Comparison of ENCODE assay signal across 20 cellular contexts in the genomic region with DNA sequence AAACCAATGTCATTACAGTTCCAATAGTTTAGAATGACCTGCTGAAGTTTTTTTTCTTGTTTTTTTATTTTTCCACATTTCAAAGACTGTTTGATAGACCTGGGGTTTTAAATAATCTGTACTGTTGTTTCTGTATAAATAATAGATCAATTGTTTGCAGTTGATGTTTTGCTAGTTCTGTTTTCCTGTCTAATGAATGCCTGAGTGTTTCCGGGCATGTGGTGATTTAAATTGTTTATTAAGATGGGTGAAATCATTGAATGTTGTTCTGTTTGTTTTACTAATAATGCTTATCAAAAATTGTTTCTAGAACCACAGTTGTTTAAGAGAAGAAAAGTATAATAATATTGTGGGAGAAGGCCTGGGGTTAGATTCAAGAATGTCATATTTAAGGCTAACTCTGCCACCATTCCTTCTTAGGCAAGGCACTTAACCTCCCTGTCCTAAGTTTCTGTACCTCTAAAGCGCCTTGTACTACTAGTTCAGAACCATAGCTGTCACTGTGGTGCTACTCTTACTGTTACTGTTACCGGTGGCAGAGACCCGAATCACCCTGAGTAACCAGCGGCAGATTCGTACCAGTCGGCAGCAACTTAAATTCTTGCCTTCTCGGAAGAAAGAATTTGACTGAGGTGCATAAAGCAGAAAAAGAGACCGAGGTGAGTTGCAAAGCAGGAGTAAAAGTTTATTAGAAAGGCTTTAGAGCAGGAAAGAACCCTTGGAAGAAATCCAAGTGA.
"Had no signal": no experiment of that assay in that cellular context is flagged by ENCODE, and none has a peak within 500 bp of the region (broad histone marks: within the 10 kb centered on the region; RNA-seq: fewer than 3 reads in every experiment).

No MANE protein-coding gene starts in this region.

- H3K9me3 Mint-ChIP-seq: activated naive CD4-positive, alpha-beta T cell treated with anti-CD3 and anti-CD28 coated beads, Interleukin-2, amount 50 U/mL, for 24 hours; nephron had no signal

- H3K27me3 Mint-ChIP-seq: activated naive CD4-positive, alpha-beta T cell treated with anti-CD3 and anti-CD28 coated beads, Interleukin-2, amount 50 U/mL, for 24 hours; central memory CD8-positive, alpha-beta T cell; stimulated activated naive CD8-positive, alpha-beta T cell treated with anti-CD3 and anti-CD28 coated beads, Interleukin-15, Interleukin-2, amounts not matched to agents 100 ng/mL and 50 ng/mL, for 24 hours had no signal

- ATAC-seq: activated CD8-positive, alpha-beta T cell treated with anti-CD3 and anti-CD28 coated beads, Interleukin-2, amount 10 ng/mL, durations not matched to agents 7 days and 5 days; gastroesophageal sphincter; heart left ventricle; left lung; pancreas; right cardiac atrium had no signal

- H3K36me3 Mint-ChIP-seq: activated naive CD4-positive, alpha-beta T cell treated with anti-CD3 and anti-CD28 coated beads, Interleukin-2, amount 50 U/mL, for 24 hours had no signal

- DNase-seq: activated CD4-positive, alpha-beta T cell treated with anti-CD3 and anti-CD28 coated beads, Interleukin-2, amount 50 U/mL, for 1 hour; activated CD4-positive, CD25-positive, alpha-beta regulatory T cell treated with anti-CD3 and anti-CD28 coated beads, Interleukin-2, amount 50 U/mL, for 72 hours; activated CD8-positive, alpha-beta T cell treated with anti-CD3 and anti-CD28 coated beads, Interleukin-2, amount 10 ng/mL, durations not matched to agents 7 days and 5 days; activated gamma-delta T cell treated with Interleukin-2 at 50 U/mL for 16 hours; colonic mucosa; heart left ventricle; kidney; left lung; pancreas; right cardiac atrium; stimulated activated CD4-positive, alpha-beta T cell treated with anti-CD3 and anti-CD28 coated beads, Interleukin-12 subunit alpha, Interleukin-12 subunit beta, amount 100 ng/mL, for 4 hours; transverse colon had no signal

- H3K4me3 Mint-ChIP-seq: activated CD8-positive, alpha-beta T cell treated with anti-CD3 and anti-CD28 coated beads, Interleukin-2, amount 10 ng/mL, durations not matched to agents 7 days and 5 days; activated naive CD4-positive, alpha-beta T cell treated with anti-CD3 and anti-CD28 coated beads, Interleukin-2, amount 50 U/mL, for 24 hours; central memory CD8-positive, alpha-beta T cell; nephron; stimulated activated naive CD8-positive, alpha-beta T cell treated with anti-CD3 and anti-CD28 coated beads, Interleukin-15, Interleukin-2, amounts not matched to agents 100 ng/mL and 50 ng/mL, for 24 hours had no signal

- H3K27ac ChIP-seq: colonic mucosa, esophagus muscularis mucosa, gastroesophageal sphincter, heart left ventricle, left lung, pancreas, suprapubic skin, transverse colon, VCaP had no signal

- H3K4me1 Mint-ChIP-seq: activated naive CD4-positive, alpha-beta T cell treated with anti-CD3 and anti-CD28 coated beads, Interleukin-2, amount 50 U/mL, for 24 hours; central memory CD8-positive, alpha-beta T cell; nephron had no signal

- H3K27ac Mint-ChIP-seq: activated CD8-positive, alpha-beta T cell treated with anti-CD3 and anti-CD28 coated beads, Interleukin-2, amount 10 ng/mL, durations not matched to agents 7 days and 5 days; activated naive CD4-positive, alpha-beta T cell treated with anti-CD3 and anti-CD28 coated beads, Interleukin-2, amount 50 U/mL, for 24 hours; nephron; stimulated activated naive CD8-positive, alpha-beta T cell treated with anti-CD3 and anti-CD28 coated beads, Interleukin-15, Interleukin-2, amounts not matched to agents 100 ng/mL and 50 ng/mL, for 24 hours had no signal
